In genomic region chr6:38973178-38974057, GRCh38 we compare ENCODE assay signal across 7 cellular contexts.
DNase-seq lines count a peak whose midpoint lies in the region; ATAC-seq, FAIRE-seq and TF ChIP-seq lines count a peak whose summit lies in the region.

No MANE protein-coding gene starts in this region.

- H3K27ac Mint-ChIP-seq in astrocyte (ENCODE audit: unreplicated experiment) = no peak overlapping the region

- H4K20me1 ChIP-seq in astrocyte (ENCODE audit: insufficient read depth, low read length) (no peaks in the 10 kb centered on the region), hepatocyte (ENCODE audit: insufficient read depth, poor library complexity, severe bottlenecking) (no peaks in the 10 kb centered on the region)

- H3K36me3 Mint-ChIP-seq in astrocyte (ENCODE audit: low read depth, unreplicated experiment) = no peaks in the 10 kb centered on the region

- H3K9ac ChIP-seq in astrocyte (ENCODE audit: low read length) = no peak overlapping the region

- no peak for TF ChIP-seq POLR2A in spleen (IDR thresholded peaks at IDR 0.05)

- H3K4me1 ChIP-seq in astrocyte (ENCODE audit: insufficient read depth, low read length) (no peaks in the 10 kb centered on the region), hepatocyte (ENCODE audit: insufficient read depth) (peaks cover 21% of the 10 kb centered on the region), spleen (no peaks in the 10 kb centered on the region)

- TF ChIP-seq CTCF in astrocyte (IDR thresholded peaks at IDR 0.05; ENCODE audit: insufficient read depth, low read depth, low read length) (peak; percentile 65), hepatocyte (IDR thresholded peaks at IDR 0.05; ENCODE audit: poor library complexity) (peak; percentile 63), spleen (IDR thresholded peaks at IDR 0.05 in 8 of 11, conservative IDR thresholded peaks at IDR 0.05 in 3 of 11) (peak in 8 of 11 experiments; percentile 21 to 52 (median 36))

- no peaks in the 10 kb centered on the region for H3K9me2 ChIP-seq in hepatocyte (replicated peaks; ENCODE audit: insufficient read depth)

- FAIRE-seq in astrocyte (lab: Jason Lieb, UNC) = peak; percentile 17

- no peaks in the 10 kb centered on the region for H3K9me3 Mint-ChIP-seq in astrocyte (ENCODE audit: unreplicated experiment)

- no peak overlapping the region for H2AFZ ChIP-seq in astrocyte (ENCODE audit: low read depth, low read length)
- no peak overlapping the region for H2AFZ ChIP-seq in hepatocyte

- no peak overlapping the region for H3K4me2 ChIP-seq in astrocyte (ENCODE audit: low read length)
- no peak overlapping the region for H3K4me2 ChIP-seq in hepatocyte

- ATAC-seq in HG03097 (IDR thresholded peaks at IDR 0.05; ENCODE audit: low FRiP score, unreplicated experiment) (peak; percentile 61), GM21723 (IDR thresholded peaks at IDR 0.05; ENCODE audit: unreplicated experiment) (no peak)

- peaks cover 4% of the 10 kb centered on the region for H3K27me3 ChIP-seq in astrocyte (ENCODE audit: insufficient read depth, low read length)
- H3K27me3 ChIP-seq in hepatocyte = peaks cover 11% of the 10 kb centered on the region
- peaks cover 0 to 25% (median 0%) of the 10 kb centered on the region in 7 donors for H3K27me3 ChIP-seq in spleen (replicated peaks in 1 of 7)

- intact Hi-C loops in spleen (cut with DNase I; ENCODE audit: low total_unique reads) = loop anchor here (10.0 kb wide), 2 partner anchors 191 to 331 kb away; no protein-coding TSS in a partner anchor

- H3K4me3 ChIP-seq in astrocyte (ENCODE audit: insufficient read depth, low read depth, low read length) (no peak overlapping the region), hepatocyte (no peak overlapping the region), spleen (no peak overlapping the region)

- peak; percentile 55 for DNase-seq in EH (ENCODE audit: low read depth)
- peak; percentile 26 for DNase-seq in NCI-H526 treated with DMSO at 0.1 percent for 48 hours (lab: John Stamatoyannopoulos, UW)
- peak; percentile 53 for DNase-seq in astrocyte (ENCODE audit: low read depth)
- peak; percentile 75 for DNase-seq in hepatocyte (ENCODE audit: low spot score)
- no peak for DNase-seq in spleen

- H3K4me3 Mint-ChIP-seq in astrocyte (ENCODE audit: unreplicated experiment) = no peak overlapping the region

- no peaks in the 10 kb centered on the region for H3K9me3 ChIP-seq in astrocyte (ENCODE audit: insufficient read depth, low read depth, low read length)
- no peaks in the 10 kb centered on the region for H3K9me3 ChIP-seq in hepatocyte (ENCODE audit: low read depth)
- no peaks in the 10 kb centered on the region for H3K9me3 ChIP-seq in spleen

- H3K36me3 ChIP-seq in astrocyte (ENCODE audit: insufficient read depth, low read length) (no peaks in the 10 kb centered on the region), hepatocyte (replicated peaks; ENCODE audit: insufficient read depth, low read depth) (no peaks in the 10 kb centered on the region), spleen (no peaks in the 10 kb centered on the region)

- H3K4me1 Mint-ChIP-seq in astrocyte (ENCODE audit: low read depth, unreplicated experiment) = peaks cover 3% of the 10 kb centered on the region

- H3K27ac ChIP-seq in astrocyte (ENCODE audit: low read depth, low read length) (no peak overlapping the region), hepatocyte (no peak overlapping the region), spleen (no peak overlapping the region)

- no peaks in the 10 kb centered on the region for H3K79me2 ChIP-seq in astrocyte (ENCODE audit: insufficient read depth, low read length)
- no peaks in the 10 kb centered on the region for H3K79me2 ChIP-seq in hepatocyte

- WGBS in hepatocyte (ENCODE audit: low lambda C conversion rate, missing lambda C conversion rate) = 67% methylated on average over 8 of the region's 8 CpGs
- 68 to 73% (median 70%) methylated on average over 8 of the region's 8 CpGs for WGBS in spleen, 5 donors

- H3K27me3 Mint-ChIP-seq in astrocyte (ENCODE audit: low read depth, unreplicated experiment) = peaks cover 30% of the 10 kb centered on the region
